31 cellular contexts compared by ENCODE assay signal in genomic region chr3:59364471-59364870, GRCh38.
DNase-seq lines count a peak whose midpoint lies in the region; FAIRE-seq and TF ChIP-seq lines count a peak whose summit lies in the region.
"Had no signal": no experiment of that assay in that cellular context is flagged by ENCODE, and none has a peak within 500 bp of the region (broad histone marks: within the 10 kb centered on the region; RNA-seq: fewer than 3 reads in every experiment).

No MANE protein-coding gene starts in this region.

- no peak for FAIRE-seq in bronchial epithelial cell (lab: Jason Lieb, UNC)
- FAIRE-seq: endometrium, pancreas had no signal

- H3K4ac ChIP-seq in mesenchymal stem cell (ENCODE audit: low read depth in 1 of 2, low read length in 2 of 2) = no peak overlapping the region

- H2AK5ac ChIP-seq in mesenchymal stem cell (ENCODE audit: low read length, severe bottlenecking) = no peak overlapping the region

- H4K8ac ChIP-seq in mesenchymal stem cell (ENCODE audit: low read length) = no peak overlapping the region

- no peak overlapping the region for H3K9ac ChIP-seq in mesenchymal stem cell (ENCODE audit: low read length)
- H3K9ac ChIP-seq: KMS-11 had no signal

- H3K4me2 ChIP-seq in mesenchymal stem cell (ENCODE audit: low read length, poor library complexity, severe bottlenecking) = no peak overlapping the region
- H3K4me2 ChIP-seq: KMS-11, PC-9 had no signal

- H3K4me1 ChIP-seq in mesenchymal stem cell (ENCODE audit: control insufficient read depth, insufficient read depth, low read depth, low read length) = no peaks in the 10 kb centered on the region
- H3K4me1 ChIP-seq: Caco-2, pancreas had no signal

- no peaks in the 10 kb centered on the region for H3K79me1 ChIP-seq in mesenchymal stem cell (replicated peaks; ENCODE audit: low read length, poor library complexity, severe bottlenecking)

- no peak overlapping the region for H3K14ac ChIP-seq in mesenchymal stem cell (ENCODE audit: low read length in 2 of 2)

- TF ChIP-seq CTCF in AG10803 (conservative IDR thresholded peaks at IDR 0.05; ENCODE audit: low read length) (no peak), bronchial epithelial cell (IDR thresholded peaks at IDR 0.05; ENCODE audit: insufficient read depth, low read length, severe bottlenecking) (no peak)

- H3K23ac ChIP-seq in mesenchymal stem cell (ENCODE audit: low read length in 2 of 2) = no peak overlapping the region

- intact Hi-C loops in cardiac septum (cut with DNase I) = no loop called here

- no peak overlapping the region for H3K27ac ChIP-seq in mesenchymal stem cell (ENCODE audit: low read length, poor library complexity, severe bottlenecking)
- H3K27ac ChIP-seq: C4-2B, KMS-11, pancreas, PC-9, VCaP had no signal

- no peak overlapping the region for H2BK15ac ChIP-seq in mesenchymal stem cell (ENCODE audit: low read depth, poor library complexity, severe bottlenecking)

- H3K9me3 ChIP-seq in mesenchymal stem cell (ENCODE audit: control insufficient read depth, low read length) = no peaks in the 10 kb centered on the region
- H3K9me3 ChIP-seq: Caco-2, pancreas had no signal

- no peak overlapping the region for H4K91ac ChIP-seq in mesenchymal stem cell (ENCODE audit: low read length)

- no peak overlapping the region for H3K4me3 ChIP-seq in AG10803 (ENCODE audit: low read length)
- H3K4me3 ChIP-seq in bronchial epithelial cell (ENCODE audit: low read depth, low read length) = no peak overlapping the region
- H3K4me3 ChIP-seq in mesenchymal stem cell (ENCODE audit: insufficient read depth in 1 of 2, low read depth in 1 of 2, low read length in 2 of 2) = no peak overlapping the region
- H3K4me3 ChIP-seq: pancreas, PC-9 had no signal

- H2AFZ ChIP-seq in mesenchymal stem cell (ENCODE audit: low read depth, low read length) = no peak overlapping the region
- H2AFZ ChIP-seq: PC-9 had no signal

- H3K36me3 ChIP-seq in bronchial epithelial cell (ENCODE audit: control insufficient read depth, insufficient read depth, low read length) (no peaks in the 10 kb centered on the region), mesenchymal stem cell (ENCODE audit: control insufficient read depth in 1 of 2, insufficient read depth in 2 of 2, low read depth in 1 of 2, low read length in 2 of 2) (no peaks in the 10 kb centered on the region)
- H3K36me3 ChIP-seq: pancreas had no signal

- H2BK120ac ChIP-seq in mesenchymal stem cell (ENCODE audit: low read depth, low read length) = no peak overlapping the region

- peak; percentile 33 for DNase-seq in AG10803 (ENCODE audit: low read depth)
- DNase-seq in M059J (ENCODE audit: low read depth) = peak; percentile 49
- DNase-seq in bronchial epithelial cell (ENCODE audit: low read depth) = peak; percentile 74
- peak; percentile 11 for DNase-seq in mesenchymal stem cell
- no peak for DNase-seq in HT-29 (ENCODE audit: low spot score)
- no peak for DNase-seq in anterior cingulate cortex (lab: John Stamatoyannopoulos, UW)
- DNase-seq in cardiac septum (ENCODE audit: low spot score) = no peak
- no peak for DNase-seq in NCI-H2107 treated with DMSO at 0.1 percent for 48 hours (lab: John Stamatoyannopoulos, UW; ENCODE audit: unreplicated experiment)
- DNase-seq: ACHN; activated CD4-positive, alpha-beta T cell treated with anti-CD3 and anti-CD28 coated beads for 4 hours; activated naive CD4-positive, alpha-beta T cell treated with Interleukin-2 at 50 U/mL for 16 hours; activated T-cell treated with anti-CD3 and anti-CD28 coated beads, Interleukin-2, amount 50 U/mL, for 4 hours; amniotic stem cell; Caco-2; caudate nucleus; DMS79 treated with DMSO at 0.1 percent for 48 hours; head of caudate nucleus; MV-4-11; NCI-H146; NCI-H510A treated with DMSO at 0.1 percent for 48 hours; nephron progenitor cell; pancreas; PC-9; right cardiac atrium; SHP77 treated with DMSO at 0.1 percent for 48 hours; stimulated activated CD4-positive, alpha-beta T cell treated with anti-CD3 and anti-CD28 coated beads, Interleukin-4, amount 100 ng/mL, for 24 hours; T-helper 9 cell had no signal

- WGBS in mesenchymal stem cell = no CpG with 5 or more reads among the region's 4 CpGs

- no peak overlapping the region for H2BK12ac ChIP-seq in mesenchymal stem cell (ENCODE audit: low read length in 2 of 2)

- H3K18ac ChIP-seq in mesenchymal stem cell (ENCODE audit: low read depth in 1 of 2, low read length in 2 of 2) = no peak overlapping the region

- H2BK5ac ChIP-seq in mesenchymal stem cell (ENCODE audit: low read depth, low read length, poor library complexity, severe bottlenecking) = no peak overlapping the region

- H3K27me3 ChIP-seq in bronchial epithelial cell (ENCODE audit: control insufficient read depth, insufficient read depth, low read length) (no peaks in the 10 kb centered on the region), mesenchymal stem cell (ENCODE audit: control insufficient read depth in 1 of 2, insufficient read depth in 1 of 2, low read length in 2 of 2) (peaks cover 0 to 6% of the 10 kb centered on the region in 2 experiments)
- H3K27me3 ChIP-seq: pancreas had no signal

Comparison
In these comparisons a context has a peak if more than half of its experiments do, and no peak if none do; other contexts are left out.
1. DNase-seq: peak in AG10803 (single experiment), M059J (single experiment), bronchial epithelial cell (single experiment) and mesenchymal stem cell (single experiment); none in HT-29 (single experiment), anterior cingulate cortex (0 of 58), cardiac septum (single experiment) and NCI-H2107 treated with DMSO at 0.1 percent for 48 hours (single experiment).